24 cellular contexts compared by ENCODE assay signal in the genomic region with DNA sequence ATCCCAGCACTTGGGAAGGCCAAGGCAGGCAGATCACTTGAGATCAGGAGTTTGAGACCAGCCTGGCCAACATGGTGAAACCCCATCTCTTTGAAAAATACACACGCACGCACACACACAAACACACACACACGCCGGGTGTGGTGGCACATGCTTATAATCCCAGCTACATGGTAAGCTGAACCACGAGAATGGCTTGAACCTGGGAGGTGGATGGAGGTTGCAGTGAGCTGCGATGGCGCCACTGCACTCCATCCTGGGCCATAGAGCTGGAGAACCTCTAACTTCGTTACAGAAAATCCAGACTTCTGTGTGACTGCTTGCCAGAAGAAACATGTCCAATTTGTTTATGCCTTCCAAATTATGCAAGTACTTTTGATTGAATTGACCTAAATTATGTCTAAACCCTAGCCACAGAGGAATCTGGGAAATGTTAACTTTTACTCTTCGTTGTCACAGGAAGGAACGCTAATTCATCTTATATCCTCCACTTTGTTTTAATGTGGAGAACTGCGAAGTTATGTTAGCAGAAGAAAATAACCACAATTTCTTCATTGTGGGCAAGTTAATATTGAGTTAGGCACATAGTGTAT.
"Had no signal": no experiment of that assay in that cellular context is flagged by ENCODE, and none has a peak within 500 bp of the region (broad histone marks: within the 10 kb centered on the region; RNA-seq: fewer than 3 reads in every experiment).

No MANE protein-coding gene starts in this region.

- H3K4me3 ChIP-seq: colonic mucosa, dorsolateral prefrontal cortex, esophagus muscularis mucosa, gastrocnemius medialis, left lung, lung, testis, uterus had no signal

- H3K27me3 ChIP-seq: colonic mucosa, dorsolateral prefrontal cortex, esophagus muscularis mucosa, gastrocnemius medialis, left lung, testis, uterus had no signal

- H3K9me3 Mint-ChIP-seq: activated naive CD4-positive, alpha-beta T cell treated with anti-CD3 and anti-CD28 coated beads, Interleukin-2, amount 50 U/mL, for 24 hours; natural killer cell had no signal

- H3K9me3 ChIP-seq: colonic mucosa, esophagus muscularis mucosa, gastrocnemius medialis, left lung, testis, uterus had no signal

- H3K36me3 ChIP-seq: colonic mucosa, uterus had no signal

- ATAC-seq: gastrocnemius medialis, left lung, natural killer cell had no signal

- H3K4me1 Mint-ChIP-seq: activated naive CD4-positive, alpha-beta T cell treated with anti-CD3 and anti-CD28 coated beads, Interleukin-2, amount 50 U/mL, for 24 hours; natural killer cell had no signal

- DNase-seq: activated CD4-positive, alpha-beta T cell treated with anti-CD3 and anti-CD28 coated beads for 48 hours; activated effector memory CD4-positive, alpha-beta T cell treated with anti-CD3 and anti-CD28 coated beads, Interleukin-2, amount 50 U/mL, for 16 hours; amygdala; colonic mucosa; dorsolateral prefrontal cortex; gastrocnemius medialis; hippocampal formation; kidney glomerular epithelial cell; left lung; midbrain; natural killer cell; retina; stimulated activated CD4-positive, alpha-beta T cell treated with anti-CD3 and anti-CD28 coated beads, Interleukin-2, amount 100 ng/mL, for 48 hours; stimulated activated CD8-positive, alpha-beta memory T cell treated with anti-CD3 and anti-CD28 coated beads, Interleukin-4, amount 100 ng/mL, for 48 hours; stimulated activated naive CD4-positive, alpha-beta T cell; T-helper 1 cell; T1000; testis; trophoblast cell; uterus had no signal

- H3K4me3 Mint-ChIP-seq: activated naive CD4-positive, alpha-beta T cell treated with anti-CD3 and anti-CD28 coated beads, Interleukin-2, amount 50 U/mL, for 24 hours; natural killer cell had no signal

- H3K27me3 Mint-ChIP-seq: activated naive CD4-positive, alpha-beta T cell treated with anti-CD3 and anti-CD28 coated beads, Interleukin-2, amount 50 U/mL, for 24 hours; progenitor cell of endocrine pancreas had no signal

- H3K27ac Mint-ChIP-seq: activated naive CD4-positive, alpha-beta T cell treated with anti-CD3 and anti-CD28 coated beads, Interleukin-2, amount 50 U/mL, for 24 hours; natural killer cell; progenitor cell of endocrine pancreas had no signal

- H3K4me1 ChIP-seq: colonic mucosa, esophagus muscularis mucosa, gastrocnemius medialis, left lung, testis, uterus had no signal

- H3K27ac ChIP-seq: colonic mucosa, esophagus muscularis mucosa, gastrocnemius medialis, left lung, testis, uterus had no signal

- H3K36me3 Mint-ChIP-seq: natural killer cell had no signal
